12 cellular contexts compared by ENCODE assay signal in genomic region chr1:12636098-12636950, GRCh38. TPM values are rescaled to one million over a fixed set of nuclear protein-coding genes. Genes with fewer than 3 reads are reported as not detected.
A peak's percentile ranks its signal among the peaks of the same experiment; 100 is the strongest.
DNase-seq lines count a peak whose midpoint lies in the region; ATAC-seq, FAIRE-seq and TF ChIP-seq lines count a peak whose summit lies in the region.
"Had no signal": no experiment of that assay in that cellular context is flagged by ENCODE, and none has a peak within 500 bp of the region (broad histone marks: within the 10 kb centered on the region; RNA-seq: fewer than 3 reads in every experiment).

No MANE protein-coding gene starts in this region.

- in situ Hi-C loops in K562 (cut with MboI) = no loop called here

- CTCF ChIA-PET in K562 (lab: Yijun Ruan, JAX; ENCODE audit: low intra/inter-chr PET ratio) (no interaction called here), OCI-LY7 (lab: Charles Lee; ENCODE audit: unreplicated experiment) (no interaction called here)

- BruUV-seq in K562 (replicated peaks; lab: Mats Ljungman, UMichigan) (no TSS peak), OCI-LY7 (replicated peaks; lab: Mats Ljungman, UMichigan) (no TSS peak)

- no peak for TF ChIP-seq EP300 in K562 (IDR thresholded peaks at IDR 0.05; ENCODE audit: low read length)
- TF ChIP-seq EP300 in esophagus muscularis mucosa (IDR thresholded peaks at IDR 0.05) = no peak

- no peak for TF ChIP-seq RAD21 in K562 (CRISPR knock-in tag; conservative IDR thresholded peaks at IDR 0.05 in 1 of 2, IDR thresholded peaks at IDR 0.05 in 1 of 2)

- H2AFZ ChIP-seq in GM23338 (no peak overlapping the region), K562 (ENCODE audit: low read depth, low read length) (no peak overlapping the region), OCI-LY7 (ENCODE audit: low read length) (no peak overlapping the region)

- H3K4me1 Mint-ChIP-seq in GM23338 = peaks cover 9% of the 10 kb centered on the region; the same call in 2 of the 3 replicates

- H3K27ac Mint-ChIP-seq in GM23338 = no peak overlapping the region
- H3K27ac Mint-ChIP-seq: progenitor cell of endocrine pancreas had no signal

- DNase-seq in GM23338 (ENCODE audit: low spot score) (peak; percentile 80), K562 (ENCODE audit: extremely low read depth in 1 of 4, low spot score in 3 of 4) (no peak), iPS-NIHi11 (ENCODE audit: low spot score) (peak; percentile 54), skeletal muscle cell (ENCODE audit: low read depth) (peak; percentile 29), esophagus muscularis mucosa (ENCODE audit: extremely low spot score) (no peak), NCI-H510A treated with DMSO at 0.1 percent for 48 hours (lab: John Stamatoyannopoulos, UW) (no peak), OCI-LY7 (ENCODE audit: low spot score) (no peak), ureter (ENCODE audit: low spot score) (no peak)
- DNase-seq: colonic mucosa, NCI-H1048 had no signal

- intact Hi-C loops in K562 (cut with micrococcal nuclease) = no loop called here
- intact Hi-C loops in esophagus muscularis mucosa (cut with DNase I) = no loop called here
- intact Hi-C loops in OCI-LY7 (cut with micrococcal nuclease; ENCODE audit: unreplicated experiment) = no loop called here

- H3K4me2 ChIP-seq in GM23338 (0 out of 2 replicates have a peak overlapping the region, but pooled peaks have one; percentile 6), K562 (ENCODE audit: insufficient read depth, low read length) (no peak overlapping the region), OCI-LY7 (ENCODE audit: low read length) (no peak overlapping the region)

- H4K20me1 ChIP-seq in GM23338 (replicated peaks; ENCODE audit: insufficient read depth) (no peaks in the 10 kb centered on the region), K562 (replicated peaks; ENCODE audit: control insufficient read depth, insufficient read depth, low read length) (no peaks in the 10 kb centered on the region), OCI-LY7 (ENCODE audit: insufficient read depth, low read length) (no peaks in the 10 kb centered on the region)

- H3K36me3 Mint-ChIP-seq in GM23338 (ENCODE audit: low read depth) = peaks cover 44% of the 10 kb centered on the region

- H3K4me3 Mint-ChIP-seq in GM23338 = no peak overlapping the region

- peak; percentile 95 for ATAC-seq in GM23338
- ATAC-seq in K562 = no peak

- peaks cover 11% of the 10 kb centered on the region for H3K27me3 Mint-ChIP-seq in GM23338 (ENCODE audit: insufficient read depth, low read depth, poor library complexity)
- H3K27me3 Mint-ChIP-seq: progenitor cell of endocrine pancreas had no signal

- H3K9me3 Mint-ChIP-seq in GM23338 = peaks cover 67% of the 10 kb centered on the region

- TF ChIP-seq CTCF in GM23338 (conservative IDR thresholded peaks at IDR 0.05; ENCODE audit: low read depth in 2 of 2) = no peak
- TF ChIP-seq CTCF in K562 (IDR thresholded peaks at IDR 0.05 in 2 of 3, conservative IDR thresholded peaks at IDR 0.05 in 1 of 3; ENCODE audit: insufficient read depth in 2 of 3, low read depth in 1 of 3, low read length in 3 of 3) = no peak
- TF ChIP-seq CTCF in esophagus muscularis mucosa (IDR thresholded peaks at IDR 0.05) = no peak
- TF ChIP-seq CTCF in OCI-LY7 (conservative IDR thresholded peaks at IDR 0.05; ENCODE audit: low read length) = no peak

- H3K36me3 ChIP-seq in GM23338 (ENCODE audit: insufficient read depth) (peaks cover 16% of the 10 kb centered on the region; the same call in 1 of the 2 replicates), K562 (ENCODE audit: control insufficient read depth, insufficient read depth, low read length) (no peaks in the 10 kb centered on the region), esophagus muscularis mucosa (no peaks in the 10 kb centered on the region), OCI-LY7 (ENCODE audit: insufficient read depth, low read length) (no peaks in the 10 kb centered on the region)
- H3K36me3 ChIP-seq: colonic mucosa had no signal

- H3K79me2 ChIP-seq in GM23338 (replicated peaks; ENCODE audit: insufficient read depth) (no peaks in the 10 kb centered on the region), K562 (ENCODE audit: control insufficient read depth, insufficient read depth, low read length) (no peaks in the 10 kb centered on the region), OCI-LY7 (ENCODE audit: insufficient read depth, low read depth, low read length) (no peaks in the 10 kb centered on the region)

- no peak for FAIRE-seq in K562 (lab: Jason Lieb, UNC)
- FAIRE-seq: D721Med had no signal

- no peaks in the 10 kb centered on the region for H3K9me1 ChIP-seq in K562 (ENCODE audit: control insufficient read depth, insufficient read depth, low read length)

- H3K9me3 ChIP-seq in K562 (replicated peaks; ENCODE audit: control insufficient read depth, insufficient read depth, low read depth, low read length) (peaks cover 20% of the 10 kb centered on the region), esophagus muscularis mucosa (peaks cover 0 to 23% (median 22%) of the 10 kb centered on the region in 4 donors), OCI-LY7 (ENCODE audit: low read length) (peaks cover 22% of the 10 kb centered on the region)
- H3K9me3 ChIP-seq: colonic mucosa had no signal

- H3F3A ChIP-seq in GM23338 (replicated peaks; ENCODE audit: low read depth) = peaks cover 4% of the 10 kb centered on the region; the same call in 1 of the 2 replicates

- peaks cover 28% of the 10 kb centered on the region for H3K4me1 ChIP-seq in GM23338 (ENCODE audit: insufficient read depth)
- peaks cover 3 to 5% of the 10 kb centered on the region in 2 experiments; a peak in 3 of 5 replicates for H3K4me1 ChIP-seq in K562 (replicated peaks in 1 of 2; ENCODE audit: control insufficient read depth in 2 of 2, insufficient read depth in 2 of 2, low read length in 2 of 2)
- peaks cover 0 to 18% (median 12%) of the 10 kb centered on the region in 4 donors for H3K4me1 ChIP-seq in esophagus muscularis mucosa
- H3K4me1 ChIP-seq in OCI-LY7 (ENCODE audit: insufficient read depth, low read length, poor library complexity, severe bottlenecking) = no peaks in the 10 kb centered on the region
- H3K4me1 ChIP-seq: colonic mucosa had no signal

- TF ChIP-seq POLR2A in K562 (conservative IDR thresholded peaks at IDR 0.05) = no peak
- no peak for TF ChIP-seq POLR2A in esophagus muscularis mucosa (IDR thresholded peaks at IDR 0.05; ENCODE audit: low read depth)

- POLR2A ChIA-PET in K562 (lab: Yijun Ruan, JAX) = interaction anchor here (0.6 kb wide), 2 partner anchors 28 to 77 kb away, joined by 4 to 5 read pairs; no protein-coding TSS in a partner anchor
- POLR2A ChIA-PET in OCI-LY7 (lab: Charles Lee) = no interaction called here

- no peak overlapping the region for H3K9ac ChIP-seq in K562 (ENCODE audit: insufficient read depth in 1 of 2, low read depth in 2 of 2, low read length in 2 of 2)

- H3K27ac ChIP-seq in GM23338 (ENCODE audit: low read depth) (peak overlapping the region; percentile 51; the same call in 1 of the 2 replicates), K562 (ENCODE audit: extremely low read depth, low read depth, low read length) (no peak overlapping the region), esophagus muscularis mucosa (replicated peaks in 1 of 4) (peak overlapping the region in 1 of 4 donors; percentile 42), OCI-LY7 (ENCODE audit: low read depth, low read length, poor library complexity, severe bottlenecking) (no peak overlapping the region)
- H3K27ac ChIP-seq: colonic mucosa had no signal

- H3K9me2 ChIP-seq in GM23338 (ENCODE audit: insufficient read depth) (no peaks in the 10 kb centered on the region), OCI-LY7 (ENCODE audit: insufficient read depth, low read length) (no peaks in the 10 kb centered on the region)

- H3K4me3 ChIP-seq in GM23338 = no peak overlapping the region
- H3K4me3 ChIP-seq in K562 = no peak overlapping the region
- no peak overlapping the region for H3K4me3 ChIP-seq in skeletal muscle cell (ENCODE audit: low read depth, low read length)
- no peak overlapping the region for H3K4me3 ChIP-seq in esophagus muscularis mucosa
- H3K4me3 ChIP-seq in OCI-LY7 (ENCODE audit: low read depth, low read length, poor library complexity, severe bottlenecking) = no peak overlapping the region
- H3K4me3 ChIP-seq: colonic mucosa had no signal

- H3K27me3 ChIP-seq in GM23338 (ENCODE audit: insufficient read depth) = no peaks in the 10 kb centered on the region
- 0 out of 5 replicates have a peak, but pooled peaks cover 1 to 2% of the 10 kb centered on the region in 2 experiments for H3K27me3 ChIP-seq in K562 (ENCODE audit: control insufficient read depth in 2 of 2, insufficient read depth in 2 of 2, low read length in 2 of 2)
- peaks cover 0 to 7% (median 0%) of the 10 kb centered on the region in 4 donors for H3K27me3 ChIP-seq in esophagus muscularis mucosa
- H3K27me3 ChIP-seq: colonic mucosa had no signal

- WGBS in K562 (ENCODE audit: insufficient coverage, low coverage, missing lambda C conversion rate) = 53% methylated on average over 15 of the region's 15 CpGs
- WGBS in esophagus muscularis mucosa = 86% methylated on average over 12 of the region's 15 CpGs

RNA-seq across cellular contexts. Expression of gene AADACL4, which starts 7.6 kb away (rescaled TPM):
- total RNA-seq in GM23338 (2014; rRNA removed; shearing (Covaris generic)) = not detected in 2 replicates
- not detected in 2 replicates for polyA plus RNA-seq in GM23338 (2016; fragmentation: Nextera tagmentation; extraction: Ambion mirVana)
- not detected in 2 replicates for total RNA-seq in K562 (2011; cell fraction: chromatin; rRNA removed; ENCODE audit: low replicate concordance)
- not detected in 2 replicates for total RNA-seq in K562 (2011; cell fraction: nucleolus; rRNA removed)
- not detected in 2 replicates for total RNA-seq in K562 (2011; cell fraction: nucleoplasm; rRNA removed)
- total RNA-seq in K562 (2014; rRNA removed) = not detected in 2 replicates
- not detected in 2 replicates for total RNA-seq in K562 (2014; rRNA removed; fragmentation: Illumina TruSeq; extraction: Trizol)
- not detected in 2 replicates for total RNA-seq in K562 (2015; rRNA removed; fragmentation: Illumina TruSeq; extraction: Trizol)
- total RNA-seq in K562 (2021) = not detected in 2 replicates
- polyA plus RNA-seq in K562 (2011; rRNA removed) = not detected in 2 replicates
- polyA plus RNA-seq in K562 (2011; cell fraction: cytosol; rRNA removed) = not detected in 2 replicates
- polyA plus RNA-seq in K562 (2011; cell fraction: nucleus; rRNA removed) = not detected in 2 replicates
- not detected in 2 replicates for polyA plus RNA-seq in K562 (2012)
- polyA plus RNA-seq in K562 (2014; fragmentation: Illumina TruSeq; extraction: Trizol) = not detected in 2 replicates
- not detected for polyA plus RNA-seq in K562 (2014; fragmentation: Nextera tagmentation; extraction: Ambion mirVana)
- not detected in 2 replicates for polyA plus RNA-seq in K562 (2014; rRNA removed)
- not detected in 2 replicates for polyA minus RNA-seq in K562 (2011; rRNA and poly(A)+ RNA removed)
- not detected in 2 replicates for polyA minus RNA-seq in K562 (2011; cell fraction: cytosol; rRNA and poly(A)+ RNA removed)
- not detected in 2 replicates for polyA minus RNA-seq in K562 (2011; cell fraction: nucleus; rRNA and poly(A)+ RNA removed)
- total RNA-seq in esophagus muscularis mucosa = not detected
- not detected in 2 replicates for total RNA-seq in OCI-LY7 (2014; rRNA removed; shearing (Covaris generic))
- not detected in 2 replicates for total RNA-seq in OCI-LY7 (2022)
- total RNA-seq in ureter = not detected
- total RNA-seq: colonic mucosa had no signal

RNA-seq across cellular contexts. Expression of gene DHRS3, which starts 18.3 kb away (rescaled TPM):
- total RNA-seq in GM23338 (2014; rRNA removed; shearing (Covaris generic)) = 21.0 and 21.2 TPM in 2 replicates
- polyA plus RNA-seq in GM23338 (2016; fragmentation: Nextera tagmentation; extraction: Ambion mirVana) (24.8 and 26.0 TPM in 2 replicates), K562 (2011; rRNA removed) (58.7 and 66.5 TPM in 2 replicates), K562 (2014; fragmentation: Illumina TruSeq; extraction: Trizol) (39.4 and 46.3 TPM in 2 replicates), K562 (2014; fragmentation: Nextera tagmentation; extraction: Ambion mirVana) (10 to 100 TPM; 21.0 to 80.0 TPM), K562 (2014; rRNA removed) (57.0 and 59.6 TPM in 2 replicates)
- 74.0 and 164 TPM in 2 replicates for total RNA-seq in K562 (2011; cell fraction: chromatin; rRNA removed; ENCODE audit: low replicate concordance)
- 181 and 211 TPM in 2 replicates for total RNA-seq in K562 (2011; cell fraction: nucleolus; rRNA removed)
- total RNA-seq in K562 (2011; cell fraction: nucleoplasm; rRNA removed) = 160 and 179 TPM in 2 replicates
- total RNA-seq in K562 (2014; rRNA removed) (62.3 and 67.3 TPM in 2 replicates), K562 (2014; rRNA removed; fragmentation: Illumina TruSeq; extraction: Trizol) (37.6 and 43.5 TPM in 2 replicates), K562 (2015; rRNA removed; fragmentation: Illumina TruSeq; extraction: Trizol) (58.7 and 60.6 TPM in 2 replicates), K562 (2021) (109 and 116 TPM in 2 replicates), esophagus muscularis mucosa (100 to 1,000 TPM; 130 to 237 (median 200) TPM), OCI-LY7 (2022) (not detected in 2 replicates), ureter (237 TPM)
- 72.1 and 104 TPM in 2 replicates for polyA plus RNA-seq in K562 (2011; cell fraction: cytosol; rRNA removed)
- polyA plus RNA-seq in K562 (2011; cell fraction: nucleus; rRNA removed) = 71.2 and 105 TPM in 2 replicates
- polyA plus RNA-seq in K562 (2012) = 35.6 and 41.5 TPM in 2 replicates
- 101 and 181 TPM in 2 replicates for polyA minus RNA-seq in K562 (2011; rRNA and poly(A)+ RNA removed)
- 117 and 156 TPM in 2 replicates for polyA minus RNA-seq in K562 (2011; cell fraction: cytosol; rRNA and poly(A)+ RNA removed)
- 40.9 and 42.4 TPM in 2 replicates for polyA minus RNA-seq in K562 (2011; cell fraction: nucleus; rRNA and poly(A)+ RNA removed)
- total RNA-seq in OCI-LY7 (2014; rRNA removed; shearing (Covaris generic)) = not detected in 2 replicates

Comparison
In these comparisons a context has a peak if more than half of its experiments do, and no peak if none do; other contexts are left out.
1. DNase-seq: peak in GM23338 (single experiment), iPS-NIHi11 (single experiment) and skeletal muscle cell (single experiment); none in K562 (0 of 4), esophagus muscularis mucosa (single experiment), NCI-H510A treated with DMSO at 0.1 percent for 48 hours (single experiment), OCI-LY7 (single experiment) and ureter (single experiment).
2. RNA of gene DHRS3, which starts 18.3 kb away (total RNA-seq): 237 TPM in ureter (single experiment), 130 to 237 TPM in esophagus muscularis mucosa, 37.6 to 211 TPM in K562 and 21.0 to 21.2 TPM in GM23338; not detected in OCI-LY7; every median in the first group is over 10 times any median in the second.